ENCODE assay signal across 9 cellular contexts in the genomic region with DNA sequence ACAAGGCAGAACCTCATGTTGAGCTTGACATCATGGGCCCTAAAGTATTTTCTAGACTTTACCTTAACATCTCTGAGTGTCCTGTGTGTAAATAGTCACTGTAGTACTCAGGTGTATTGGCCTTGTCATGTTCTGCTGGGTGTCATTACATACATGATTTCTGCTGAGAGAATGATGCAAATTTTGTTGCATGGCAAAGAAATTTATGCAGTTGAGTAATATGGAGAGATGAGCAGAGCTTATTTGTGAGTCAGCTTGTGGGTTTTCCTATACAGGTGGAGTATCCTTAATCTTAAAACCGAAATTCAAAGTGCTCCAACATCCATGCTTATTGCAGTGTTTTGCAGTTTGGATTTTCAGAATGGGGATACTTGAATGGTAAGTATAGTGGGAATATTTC. TPM values are rescaled to one million over a fixed set of nuclear protein-coding genes. Genes with fewer than 3 reads are reported as not detected.
DNase-seq lines count a peak whose midpoint lies in the region; ATAC-seq and TF ChIP-seq lines count a peak whose summit lies in the region.
"Had no signal": no experiment of that assay in that cellular context is flagged by ENCODE, and none has a peak within 500 bp of the region (broad histone marks: within the 10 kb centered on the region; RNA-seq: fewer than 3 reads in every experiment).

No MANE protein-coding gene starts in this region.

- H3K9me3 Mint-ChIP-seq in neural progenitor cell, result no peaks in the 10 kb centered on the region

- H3K79me2 ChIP-seq in neural progenitor cell (ENCODE audit: low read depth), result no peaks in the 10 kb centered on the region
- no peaks in the 10 kb centered on the region for H3K79me2 ChIP-seq in trophoblast cell (ENCODE audit: control insufficient read depth, insufficient read depth, low read length, poor library complexity)

- H3K4me1 ChIP-seq in neural progenitor cell, result peaks cover 11% of the 10 kb centered on the region
- peaks cover 3 to 7% of the 10 kb centered on the region in 2 experiments for H3K4me1 ChIP-seq in trophoblast cell (ENCODE audit: control insufficient read depth in 1 of 2, insufficient read depth in 2 of 2, low read length in 2 of 2)
- peaks cover 0 to 25% (median 11%) of the 10 kb centered on the region in 4 donors for H3K4me1 ChIP-seq in tibial artery

- H4K12ac ChIP-seq in trophoblast cell (ENCODE audit: low read depth, low read length), result no peak overlapping the region

- intact Hi-C loops in tibial artery (cut with DNase I; ENCODE audit: low total_unique reads) (no loop called here), sciatic nerve (cut with DNase I) (no loop called here)

- no peak overlapping the region for H2BK12ac ChIP-seq in trophoblast cell (ENCODE audit: low read length)

- H3K79me1 ChIP-seq in trophoblast cell (ENCODE audit: low read length), result peaks cover 5% of the 10 kb centered on the region

- H3K4me3 ChIP-seq in neural progenitor cell (no peak overlapping the region), trophoblast cell (ENCODE audit: low read depth, low read length) (no peak overlapping the region), tibial artery (no peak overlapping the region)

- H4K20me1 ChIP-seq in neural progenitor cell (ENCODE audit: low read depth), result peaks cover 9% of the 10 kb centered on the region

- H3K18ac ChIP-seq in trophoblast cell (ENCODE audit: low read length), result no peak overlapping the region

- peaks cover 21% of the 10 kb centered on the region for H3K36me3 Mint-ChIP-seq in neural progenitor cell

- WGBS in trophoblast cell (ENCODE audit: extremely low coverage, insufficient coverage, insufficient read length), result no CpG with 5 or more reads among the region's 1 CpG

- no peak overlapping the region for H4K8ac ChIP-seq in trophoblast cell (ENCODE audit: low read depth, low read length)

- H2BK5ac ChIP-seq in trophoblast cell (ENCODE audit: low read depth, low read length, poor library complexity), result no peak overlapping the region

- peaks cover 3% of the 10 kb centered on the region for H3F3A ChIP-seq in neural progenitor cell (ENCODE audit: low read depth)

- no peak for ATAC-seq in sciatic nerve

- H3K14ac ChIP-seq in trophoblast cell (ENCODE audit: low read length), result no peak overlapping the region

- H3K4ac ChIP-seq in trophoblast cell (ENCODE audit: low read depth, low read length), result no peak overlapping the region

- TF ChIP-seq CTCF in neural progenitor cell (IDR thresholded peaks at IDR 0.05) (no peak), tibial artery (IDR thresholded peaks at IDR 0.05) (no peak)

- H3K4me2 ChIP-seq in neural progenitor cell (no peak overlapping the region), trophoblast cell (ENCODE audit: low read length) (no peak overlapping the region)

- no peak overlapping the region for H2AFZ ChIP-seq in neural progenitor cell (replicated peaks)
- no peak overlapping the region for H2AFZ ChIP-seq in trophoblast cell (ENCODE audit: insufficient read depth, low read length, poor library complexity)

- H3K9me3 ChIP-seq in neural progenitor cell (ENCODE audit: low read depth) (no peaks in the 10 kb centered on the region), trophoblast cell (ENCODE audit: insufficient read depth, low read depth, low read length) (no peaks in the 10 kb centered on the region), tibial artery (no peaks in the 10 kb centered on the region)

- peak overlapping the region; percentile 43 for H3K27ac Mint-ChIP-seq in neural progenitor cell

- H3K36me3 ChIP-seq in neural progenitor cell (no peaks in the 10 kb centered on the region), trophoblast cell (ENCODE audit: control insufficient read depth in 1 of 2, insufficient read depth in 2 of 2, low read length in 2 of 2) (no peaks in the 10 kb centered on the region), tibial artery (no peaks in the 10 kb centered on the region)

- H3K27ac ChIP-seq in neural progenitor cell, result no peak overlapping the region
- no peak overlapping the region for H3K27ac ChIP-seq in trophoblast cell (ENCODE audit: low read depth, low read length)
- H3K27ac ChIP-seq in tibial artery, result peak overlapping the region in 1 of 2 donors; percentile 39
- H3K27ac ChIP-seq: 22Rv1 had no signal

- no peak overlapping the region for H2AK5ac ChIP-seq in trophoblast cell (ENCODE audit: low read length)

- no peak overlapping the region for H4K91ac ChIP-seq in trophoblast cell (ENCODE audit: low read depth, low read length)

- H3K23ac ChIP-seq in trophoblast cell (ENCODE audit: low read length), result no peak overlapping the region

- no peak overlapping the region for H3K4me3 Mint-ChIP-seq in neural progenitor cell

- no peaks in the 10 kb centered on the region for H3K27me3 ChIP-seq in neural progenitor cell
- no peaks in the 10 kb centered on the region for H3K27me3 ChIP-seq in trophoblast cell (ENCODE audit: insufficient read depth, low read length)
- H3K27me3 ChIP-seq in tibial artery, result no peaks in the 10 kb centered on the region

- H3K4me1 Mint-ChIP-seq in neural progenitor cell, result peaks cover 34% of the 10 kb centered on the region

- no peak overlapping the region for H3K9ac ChIP-seq in neural progenitor cell
- no peak overlapping the region for H3K9ac ChIP-seq in trophoblast cell (ENCODE audit: low read length)

- H2BK120ac ChIP-seq in trophoblast cell (ENCODE audit: insufficient read depth, low read length, poor library complexity), result no peak overlapping the region

- DNase-seq in DMS53 (lab: John Stamatoyannopoulos, UW), result peak; percentile 16
- no peak for DNase-seq in DMS53 treated with DMSO at 0.1 percent for 48 hours (lab: John Stamatoyannopoulos, UW; ENCODE audit: unreplicated experiment)
- peak; percentile 67 for DNase-seq in HCEC 1CT
- peak; percentile 17 for DNase-seq in RPMI8226
- no peak for DNase-seq in neural progenitor cell (ENCODE audit: low spot score)
- DNase-seq in trophoblast cell, result no peak
- no peak for DNase-seq in tibial artery
- DNase-seq in sciatic nerve (ENCODE audit: low spot score), result no peak

- H3K27me3 Mint-ChIP-seq in neural progenitor cell (ENCODE audit: insufficient read depth, low read depth), result no peaks in the 10 kb centered on the region

RNA-seq across cellular contexts. Expression of gene RGL1, which starts 36.6 kb away (rescaled TPM):
- total RNA-seq in neural progenitor cell (ENCODE audit: low replicate concordance) (13.5 and 15.0 TPM in 2 replicates), sciatic nerve (76.9 TPM)
- polyA plus RNA-seq in trophoblast cell (2013), result 4.7 and 4.9 TPM in 2 replicates

Comparison
In these comparisons a context has a peak if more than half of its experiments do, and no peak if none do; other contexts are left out.
1. DNase-seq: peak in DMS53 (single experiment), HCEC 1CT (single experiment) and RPMI8226 (single experiment); none in DMS53 treated with DMSO at 0.1 percent for 48 hours (single experiment), neural progenitor cell (single experiment), trophoblast cell (0 of 2), tibial artery (0 of 2) and sciatic nerve (single experiment).